18 cellular contexts compared by ENCODE assay signal in the genomic region with DNA sequence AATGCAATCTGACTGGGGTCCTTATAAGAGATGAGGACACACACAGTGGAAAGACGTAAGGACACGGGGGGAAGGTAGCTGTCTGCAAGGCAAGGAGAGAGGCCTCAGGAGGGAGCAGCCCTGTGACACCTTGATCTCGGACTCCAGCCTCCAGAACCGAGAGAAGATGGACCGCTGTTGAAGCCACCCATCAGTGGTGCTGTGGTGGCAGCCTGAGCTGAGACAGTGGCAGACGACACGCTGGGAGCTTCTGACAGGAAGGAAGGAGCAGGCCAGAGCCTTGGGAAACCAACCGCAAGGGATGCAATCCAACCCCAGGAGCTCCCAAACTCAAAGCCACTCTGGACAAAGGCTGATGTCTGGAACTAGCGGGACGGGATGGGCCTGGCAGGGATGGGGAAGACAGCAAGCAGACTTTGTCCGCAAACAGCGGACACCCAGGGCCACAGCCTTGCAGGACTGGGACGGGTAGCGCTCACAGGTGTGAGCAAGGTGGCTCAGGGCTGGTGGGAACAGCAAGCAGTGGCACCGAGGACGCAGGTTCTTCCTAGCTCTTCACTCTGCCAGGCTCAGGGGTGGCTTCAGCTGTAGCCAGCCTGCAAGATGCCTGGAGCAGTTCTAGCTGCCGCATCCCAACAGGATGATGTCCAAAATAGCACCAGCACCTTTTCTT. TPM values are rescaled to one million over a fixed set of nuclear protein-coding genes. Genes with fewer than 3 reads are reported as not detected.
"Had no signal": no experiment of that assay in that cellular context is flagged by ENCODE, and none has a peak within 500 bp of the region (broad histone marks: within the 10 kb centered on the region; RNA-seq: fewer than 3 reads in every experiment).

No MANE protein-coding gene starts in this region.

- H3K27me3 ChIP-seq: colonic mucosa, heart left ventricle, left lung had no signal

- H3K27me3 Mint-ChIP-seq: activated B cell treated with CpG ODN at 0.5 μM for 24 hours; activated CD4-positive, alpha-beta T cell treated with anti-CD3 and anti-CD28 coated beads, Interleukin-2, amount 10 ng/mL, durations not matched to agents 24 days and 14 days had no signal

- H3K9me3 ChIP-seq: colonic mucosa, heart left ventricle, left lung had no signal

- H3K27ac ChIP-seq: colonic mucosa, heart left ventricle, left lung, parathyroid adenoma had no signal

- DNase-seq: activated B cell treated with CpG ODN at 0.5 μM for 24 hours; activated CD4-positive, alpha-beta T cell treated with anti-CD3 and anti-CD28 coated beads, Interleukin-2, amount 10 ng/mL, durations not matched to agents 24 days and 14 days; activated CD8-positive, alpha-beta memory T cell treated with anti-CD3 and anti-CD28 coated beads for 24 hours; activated gamma-delta T cell treated with Interleukin-2 at 50 U/mL for 16 hours; activated T-cell treated with anti-CD3 and anti-CD28 coated beads for 4 hours; colonic mucosa; effector CD4-positive, alpha-beta T cell; foreskin melanocyte; mesenchymal stem cell; retina; stimulated activated CD4-positive, alpha-beta T cell treated with anti-CD3 and anti-CD28 coated beads, Interleukin-1b, Interleukin-23, amount 100 ng/mL, for 48 hours; stimulated activated naive CD4-positive, alpha-beta T cell; T-helper 2 cell had no signal

- H3K4me1 Mint-ChIP-seq: activated B cell treated with CpG ODN at 0.5 μM for 24 hours; activated CD4-positive, alpha-beta T cell treated with anti-CD3 and anti-CD28 coated beads, Interleukin-2, amount 10 ng/mL, durations not matched to agents 24 days and 14 days had no signal

- H3K9me3 Mint-ChIP-seq: activated B cell treated with CpG ODN at 0.5 μM for 24 hours; activated CD4-positive, alpha-beta T cell treated with anti-CD3 and anti-CD28 coated beads, Interleukin-2, amount 10 ng/mL, durations not matched to agents 24 days and 14 days had no signal

- H3K27ac Mint-ChIP-seq: activated B cell treated with CpG ODN at 0.5 μM for 24 hours; activated CD4-positive, alpha-beta T cell treated with anti-CD3 and anti-CD28 coated beads, Interleukin-2, amount 10 ng/mL, durations not matched to agents 24 days and 14 days had no signal

- ATAC-seq: heart left ventricle, left lung had no signal

- H3K4me3 Mint-ChIP-seq: activated B cell treated with CpG ODN at 0.5 μM for 24 hours; activated CD4-positive, alpha-beta T cell treated with anti-CD3 and anti-CD28 coated beads, Interleukin-2, amount 10 ng/mL, durations not matched to agents 24 days and 14 days had no signal

- H3K36me3 ChIP-seq: colonic mucosa had no signal

- H3K4me3 ChIP-seq: colonic mucosa, heart left ventricle, left lung had no signal

- H3K4me1 ChIP-seq: colonic mucosa, left lung, parathyroid adenoma had no signal

RNA-seq across cellular contexts. Expression of a gene that starts 39.6 kb away (rescaled TPM):
- total RNA-seq: activated B cell treated with CpG ODN at 0.5 μM for 24 hours; activated CD4-positive, alpha-beta T cell treated with anti-CD3 and anti-CD28 coated beads, Interleukin-2, amount 10 ng/mL, durations not matched to agents 24 days and 14 days; aorta; heart left ventricle; left lung; ureter had no signal
